In genomic region chr1:1799716-1800115, GRCh38 we compare ENCODE assay signal across 12 cellular contexts. TPM values are rescaled to one million over a fixed set of nuclear protein-coding genes. Genes with fewer than 3 reads are reported as not detected.
DNase-seq lines count a peak whose midpoint lies in the region; ATAC-seq and TF ChIP-seq lines count a peak whose summit lies in the region.
"Had no signal": no experiment of that assay in that cellular context is flagged by ENCODE, and none has a peak within 500 bp of the region (broad histone marks: within the 10 kb centered on the region; RNA-seq: fewer than 3 reads in every experiment).

No MANE protein-coding gene starts in this region.

- no peak overlapping the region for H2BK5ac ChIP-seq in neuronal stem cell (ENCODE audit: low read length)

- peak; percentile 57 for DNase-seq in GM12864 (ENCODE audit: low read depth)
- peak; percentile 18 for DNase-seq in chondrocyte (ENCODE audit: low spot score)
- DNase-seq in 8988T: no peak
- no peak for DNase-seq in foreskin melanocyte
- no peak for DNase-seq in neuronal stem cell (ENCODE audit: low spot score)
- no peak for DNase-seq in cerebellum (ENCODE audit: low spot score)
- DNase-seq: activated CD4-positive, alpha-beta T cell treated with anti-CD3 and anti-CD28 coated beads, Interleukin-2, amount 50 U/mL, for 48 hours; DMS153; H7; stimulated activated CD4-positive, alpha-beta T cell treated with anti-CD3 and anti-CD28 coated beads, Interleukin-1b, Interleukin-23, amount 100 ng/mL, for 48 hours had no signal

- peak overlapping the region; percentile 52 for H3K27ac Mint-ChIP-seq in chondrocyte (ENCODE audit: unreplicated experiment)

- peaks cover 0 to 8% of the 10 kb centered on the region in 2 donors for H3K4me1 ChIP-seq in neuronal stem cell (ENCODE audit: control insufficient read depth in 2 of 2, insufficient read depth in 1 of 2, low read depth in 1 of 2, low read length in 2 of 2)

- H4K91ac ChIP-seq in neuronal stem cell (ENCODE audit: low read depth, low read length, poor library complexity): no peak overlapping the region

- H3K79me1 ChIP-seq in neuronal stem cell (ENCODE audit: low read depth, low read length): peaks cover 17% of the 10 kb centered on the region

- H3K9ac ChIP-seq in neuronal stem cell (ENCODE audit: low read depth, low read length, poor library complexity): no peak overlapping the region

- no peak overlapping the region for H3K4me3 Mint-ChIP-seq in chondrocyte (ENCODE audit: unreplicated experiment)

- no peak overlapping the region for H3K23ac ChIP-seq in neuronal stem cell (ENCODE audit: low read depth, low read length, poor library complexity)

- H3K27me3 ChIP-seq in neuronal stem cell (ENCODE audit: control insufficient read depth in 3 of 3, insufficient read depth in 3 of 3, low read depth in 1 of 3, low read length in 3 of 3): no peaks in the 10 kb centered on the region

- no peak overlapping the region for H2BK120ac ChIP-seq in neuronal stem cell (ENCODE audit: low read depth, low read length)

- H3K4ac ChIP-seq in neuronal stem cell (ENCODE audit: low read length): no peak overlapping the region

- H3K9me3 Mint-ChIP-seq in chondrocyte (ENCODE audit: low read depth): no peaks in the 10 kb centered on the region

- H2BK12ac ChIP-seq in neuronal stem cell (ENCODE audit: low read length): no peak overlapping the region

- TF ChIP-seq CTCF in GM12864 (IDR thresholded peaks at IDR 0.05; ENCODE audit: low read depth, low read length, missing control alignments): no peak
- TF ChIP-seq CTCF in chondrocyte (IDR thresholded peaks at IDR 0.05): no peak

- H3K4me1 Mint-ChIP-seq in chondrocyte (ENCODE audit: low read depth): peaks cover 7% of the 10 kb centered on the region

- no peaks in the 10 kb centered on the region for H3K27me3 Mint-ChIP-seq in chondrocyte (ENCODE audit: low read depth)

- peaks cover 0 to 3% of the 10 kb centered on the region in 2 donors for H3K9me3 ChIP-seq in neuronal stem cell (replicated peaks in 1 of 2; ENCODE audit: control insufficient read depth in 2 of 2, insufficient read depth in 1 of 2, low read depth in 1 of 2, low read length in 2 of 2)

- WGBS in neuronal stem cell (ENCODE audit: extremely low coverage in 2 of 2, insufficient read length in 2 of 2, insufficient replicate concordance in 1 of 2), 2 donors: no CpG with 5 or more reads among the region's 5 CpGs

- no peak overlapping the region for H3K27ac ChIP-seq in neuronal stem cell (replicated peaks; ENCODE audit: low read length)

- no peak overlapping the region for H2BK15ac ChIP-seq in neuronal stem cell (ENCODE audit: low read length)

- no peak overlapping the region for H3K14ac ChIP-seq in neuronal stem cell (ENCODE audit: low read length)

- no peak overlapping the region for H2AFZ ChIP-seq in neuronal stem cell (ENCODE audit: low read length)

- H4K8ac ChIP-seq in neuronal stem cell (ENCODE audit: low read depth, low read length): no peak overlapping the region

- no peak overlapping the region for H3K4me3 ChIP-seq in GM12864 (ENCODE audit: low read depth, low read length)
- H3K4me3 ChIP-seq in neuronal stem cell (ENCODE audit: low read length in 2 of 2): no peak overlapping the region

- H3K4me2 ChIP-seq in neuronal stem cell (ENCODE audit: insufficient read depth, low read length, poor library complexity, severe bottlenecking): no peak overlapping the region

- no peak overlapping the region for H2AK5ac ChIP-seq in neuronal stem cell (ENCODE audit: low read depth, low read length)

- no peak overlapping the region for H3K18ac ChIP-seq in neuronal stem cell (ENCODE audit: low read length)

- peak; percentile 81 for ATAC-seq in GM19467 (IDR thresholded peaks at IDR 0.05; ENCODE audit: unreplicated experiment)
- ATAC-seq in HG03108 (IDR thresholded peaks at IDR 0.05; ENCODE audit: unreplicated experiment): peak; percentile 80

- peaks cover 50 to 96% of the 10 kb centered on the region in 2 donors for H3K36me3 ChIP-seq in neuronal stem cell (replicated peaks in 1 of 2; ENCODE audit: control insufficient read depth in 2 of 2, insufficient read depth in 2 of 2, low read length in 2 of 2)

- H3K36me3 Mint-ChIP-seq in chondrocyte (ENCODE audit: low read depth): peaks cover 40% of the 10 kb centered on the region

RNA-seq across cellular contexts. Expression of gene NADK, which starts 21.4 kb away (rescaled TPM):
- total RNA-seq in chondrocyte (66.4 to 75.8 TPM (median 68.1 TPM) in 3 replicates), cerebellum (22.4 TPM)
- 45.5 TPM for polyA plus RNA-seq in neuronal stem cell (2013, experiment 1 of 2)
- polyA plus RNA-seq in neuronal stem cell (2013, experiment 2 of 2): 43.7 TPM

Comparison
In these comparisons a context has a peak if more than half of its experiments do, and no peak if none do; other contexts are left out.
1. DNase-seq: peak in GM12864 (single experiment) and chondrocyte (single experiment); none in 8988T (single experiment), foreskin melanocyte (single experiment), neuronal stem cell (single experiment) and cerebellum (single experiment).